19 cellular contexts compared by ENCODE assay signal in the genomic region with DNA sequence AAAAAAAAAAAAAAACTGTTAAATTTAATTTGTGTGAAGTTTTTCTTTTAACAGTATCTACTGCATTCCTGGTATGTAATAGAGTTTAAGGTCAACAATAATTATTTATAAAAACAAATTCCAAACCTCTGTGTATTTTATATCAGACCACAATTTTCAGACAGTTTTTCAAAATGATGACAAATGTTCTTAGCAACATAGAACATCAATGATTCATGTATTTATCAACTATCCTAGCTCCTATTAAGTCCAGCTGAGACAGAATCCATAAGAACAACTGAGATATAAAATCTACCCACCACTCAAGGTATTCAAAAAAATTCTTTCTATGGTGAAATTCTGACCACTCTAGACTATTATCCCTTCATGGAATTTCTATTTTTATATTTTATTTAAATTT.
"Had no signal": no experiment of that assay in that cellular context is flagged by ENCODE, and none has a peak within 500 bp of the region (broad histone marks: within the 10 kb centered on the region; RNA-seq: fewer than 3 reads in every experiment).

No MANE protein-coding gene starts in this region.

- H3K27ac ChIP-seq: cardiac muscle cell, gastrocnemius medialis, heart right ventricle, lower lobe of right lung, pancreas, sigmoid colon had no signal

- DNase-seq: activated CD4-positive, alpha-beta T cell treated with anti-CD3 and anti-CD28 coated beads, Interleukin-2, amount 50 U/mL, for 1 hour; activated CD8-positive, alpha-beta memory T cell treated with anti-CD3 and anti-CD28 coated beads for 24 hours; activated naive CD4-positive, alpha-beta T cell treated with Interleukin-2 at 50 U/mL for 16 hours; activated naive CD8-positive, alpha-beta T cell treated with anti-CD3 and anti-CD28 coated beads, Interleukin-2, amount 50 U/mL, for 24 hours; gastrocnemius medialis; heart right ventricle; left colon; lower lobe of right lung; pancreas; sigmoid colon; stimulated activated CD4-positive, alpha-beta T cell treated with anti-CD3 and anti-CD28 coated beads, Interleukin-12 subunit alpha, Interleukin-12 subunit beta, amount 100 ng/mL, for 4 hours; stimulated activated CD4-positive, alpha-beta T cell treated with anti-CD3 and anti-CD28 coated beads, Interleukin-2, amount 100 ng/mL, for 24 hours; T-cell; T-helper 9 cell had no signal

- H3K9me3 ChIP-seq: gastrocnemius medialis, heart right ventricle, lower lobe of right lung, pancreas, sigmoid colon had no signal

- H3K4me1 ChIP-seq: gastrocnemius medialis, lower lobe of right lung, pancreas had no signal

- ATAC-seq: activated CD4-positive, CD25-positive, alpha-beta regulatory T cell treated with anti-CD3 and anti-CD28 coated beads, Interleukin-2, amount 50 U/mL, for 24 hours; activated naive CD8-positive, alpha-beta T cell treated with anti-CD3 and anti-CD28 coated beads, Interleukin-2, amount 50 U/mL, for 24 hours; gastrocnemius medialis; heart right ventricle; lower lobe of right lung; pancreas; T-cell had no signal

- FAIRE-seq: colon, endometrium, islet of Langerhans, pancreas had no signal

- H3K27me3 ChIP-seq: cardiac muscle cell, gastrocnemius medialis, heart right ventricle, pancreas, sigmoid colon had no signal

- H3K4me3 ChIP-seq: cardiac muscle cell, gastrocnemius medialis, heart right ventricle, lower lobe of right lung, pancreas, sigmoid colon had no signal

- H3K36me3 ChIP-seq: cardiac muscle cell had no signal
